Comparison of ENCODE assay signal across 14 cellular contexts in the genomic region with DNA sequence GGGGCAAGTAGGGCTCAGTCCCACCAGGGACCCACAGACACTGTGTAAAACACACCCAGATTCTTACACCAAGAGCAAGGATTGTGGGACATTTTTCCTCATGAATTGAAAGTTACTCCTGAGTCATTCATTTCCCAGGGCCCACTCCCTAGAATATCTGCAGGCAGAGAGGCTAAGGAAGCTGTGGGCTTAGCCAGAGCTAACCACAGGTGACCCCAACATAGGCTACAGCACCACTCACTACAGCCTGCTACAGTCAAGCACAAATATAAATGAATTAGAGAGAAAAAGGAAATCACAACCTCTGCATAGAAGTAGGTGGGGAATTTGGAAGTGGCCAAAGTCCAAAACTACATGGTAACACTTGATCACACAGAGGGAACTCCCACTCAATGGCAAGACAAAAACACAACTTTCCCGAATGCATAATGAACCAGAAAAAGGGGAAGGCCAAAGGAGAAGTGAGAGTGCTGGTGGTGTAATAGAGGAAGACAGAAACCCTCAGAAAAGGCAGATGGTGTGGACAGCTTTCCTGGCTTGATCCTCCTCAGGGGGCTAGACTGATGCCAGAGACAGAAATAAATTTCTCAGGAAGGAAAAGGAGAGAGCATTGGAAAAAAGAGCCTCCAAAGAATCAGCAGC.
DNase-seq lines count a peak whose midpoint lies in the region; ATAC-seq and TF ChIP-seq lines count a peak whose summit lies in the region.
"Had no signal": no experiment of that assay in that cellular context is flagged by ENCODE, and none has a peak within 500 bp of the region (broad histone marks: within the 10 kb centered on the region; RNA-seq: fewer than 3 reads in every experiment).

No MANE protein-coding gene starts in this region.

- no peaks in the 10 kb centered on the region for H3K4me1 Mint-ChIP-seq in effector memory CD8-positive, alpha-beta T cell (ENCODE audit: low read depth in 2 of 2)
- no peaks in the 10 kb centered on the region for H3K4me1 Mint-ChIP-seq in activated CD4-positive, alpha-beta T cell treated with anti-CD3 and anti-CD28 coated beads, Interleukin-2, amount 10 ng/mL, durations not matched to agents 7 days and 5 days
- H3K4me1 Mint-ChIP-seq: IgD-negative memory B cell had no signal

- POLR2A ChIA-PET in activated CD4-positive, alpha-beta T cell treated with anti-CD3 and anti-CD28 coated beads, Interleukin-2, amount 10 ng/mL, durations not matched to agents 7 days and 5 days (lab: Charles Lee) = no interaction called here

- ATAC-seq in GM21515 (IDR thresholded peaks at IDR 0.05; ENCODE audit: unreplicated experiment) (peak; percentile 82), HG03565 (IDR thresholded peaks at IDR 0.05; ENCODE audit: unreplicated experiment) (peak; percentile 85)
- ATAC-seq in effector memory CD8-positive, alpha-beta T cell (replicated peaks) = peak; percentile 36
- ATAC-seq: gastroesophageal sphincter, left colon had no signal

- peaks cover 7 to 20% of the 10 kb centered on the region in 2 donors for H3K27me3 Mint-ChIP-seq in effector memory CD8-positive, alpha-beta T cell
- no peaks in the 10 kb centered on the region for H3K27me3 Mint-ChIP-seq in activated CD4-positive, alpha-beta T cell treated with anti-CD3 and anti-CD28 coated beads, Interleukin-2, amount 10 ng/mL, durations not matched to agents 7 days and 5 days
- H3K27me3 Mint-ChIP-seq: IgD-negative memory B cell had no signal

- DNase-seq in GM10266 (ENCODE audit: extremely low spot score) (peak; percentile 12), GM19238 (ENCODE audit: insufficient read length, low spot score) (no peak), activated gamma-delta T cell treated with Interleukin-2 at 50 U/mL for 16 hours (no peak)
- no peak for DNase-seq in effector memory CD8-positive, alpha-beta T cell
- no peak for DNase-seq in activated CD8-positive, alpha-beta memory T cell treated with anti-CD3 and anti-CD28 coated beads, Interleukin-2, amount 50 U/mL, for 48 hours
- DNase-seq in activated CD4-positive, alpha-beta T cell treated with anti-CD3 and anti-CD28 coated beads, Interleukin-2, amount 10 ng/mL, durations not matched to agents 7 days and 5 days = no peak
- DNase-seq: amniotic stem cell; effector CD8-positive, alpha-beta T cell; left colon; NCI-H2029 had no signal

- H3K9me3 Mint-ChIP-seq in effector memory CD8-positive, alpha-beta T cell = no peaks in the 10 kb centered on the region
- H3K9me3 Mint-ChIP-seq in activated CD4-positive, alpha-beta T cell treated with anti-CD3 and anti-CD28 coated beads, Interleukin-2, amount 10 ng/mL, durations not matched to agents 7 days and 5 days = no peaks in the 10 kb centered on the region
- H3K9me3 Mint-ChIP-seq: IgD-negative memory B cell had no signal

- no peaks in the 10 kb centered on the region for H3K36me3 Mint-ChIP-seq in effector memory CD8-positive, alpha-beta T cell (ENCODE audit: insufficient read depth)
- H3K36me3 Mint-ChIP-seq in activated CD4-positive, alpha-beta T cell treated with anti-CD3 and anti-CD28 coated beads, Interleukin-2, amount 10 ng/mL, durations not matched to agents 7 days and 5 days (ENCODE audit: low read depth) = no peaks in the 10 kb centered on the region
- H3K36me3 Mint-ChIP-seq: IgD-negative memory B cell had no signal

- TF ChIP-seq CTCF in GM10266 (IDR thresholded peaks at IDR 0.05; ENCODE audit: control insufficient read depth, insufficient read depth, low read depth, missing control alignments) = no peak

- CTCF ChIA-PET in activated CD4-positive, alpha-beta T cell treated with anti-CD3 and anti-CD28 coated beads, Interleukin-2, amount 10 ng/mL, durations not matched to agents 7 days and 5 days (lab: Charles Lee) = no interaction called here

- no peak overlapping the region for H3K4me3 Mint-ChIP-seq in effector memory CD8-positive, alpha-beta T cell
- no peak overlapping the region for H3K4me3 Mint-ChIP-seq in activated CD4-positive, alpha-beta T cell treated with anti-CD3 and anti-CD28 coated beads, Interleukin-2, amount 10 ng/mL, durations not matched to agents 7 days and 5 days
- H3K4me3 Mint-ChIP-seq: IgD-negative memory B cell had no signal

- no peak overlapping the region for H3K27ac Mint-ChIP-seq in effector memory CD8-positive, alpha-beta T cell
- H3K27ac Mint-ChIP-seq in activated CD4-positive, alpha-beta T cell treated with anti-CD3 and anti-CD28 coated beads, Interleukin-2, amount 10 ng/mL, durations not matched to agents 7 days and 5 days = no peak overlapping the region
- H3K27ac Mint-ChIP-seq: IgD-negative memory B cell had no signal
